1 cellular context compared by ENCODE assay signal in genomic region chrX:1749499-1749898, GRCh38.
TF ChIP-seq lines count a peak whose summit lies in the region.

No MANE protein-coding gene starts in this region.

TF ChIP-seq in H1, 55 proteins besides CTCF, POLR2A, EP300 and RAD21 (continued from another document):
- no peak for TF ChIP-seq CTBP2 (IDR thresholded peaks at IDR 0.05; ENCODE audit: borderline replicate concordance, insufficient read depth, insufficient read length, low read length)
- no peak for TF ChIP-seq CEBPB (IDR thresholded peaks at IDR 0.05; ENCODE audit: low read depth, low read length)
- no peak for TF ChIP-seq CREB1 (IDR thresholded peaks at IDR 0.05)
- TF ChIP-seq GABPA (IDR thresholded peaks at IDR 0.05; ENCODE audit: borderline replicate concordance, insufficient read depth, low read length) = no peak
- TF ChIP-seq FOSL1 (IDR thresholded peaks at IDR 0.05; ENCODE audit: insufficient read depth, low read depth, low read length) = no peak
- no peak for TF ChIP-seq HDAC2 (IDR thresholded peaks at IDR 0.05; ENCODE audit: borderline replicate concordance in 1 of 2, low read depth in 2 of 2, low read length in 2 of 2)
- no peak for TF ChIP-seq POU5F1 (IDR thresholded peaks at IDR 0.05; ENCODE audit: low read depth, low read length)
- no peak for TF ChIP-seq JUND (IDR thresholded peaks at IDR 0.05; ENCODE audit: low read length)
- TF ChIP-seq RNF2 (IDR thresholded peaks at IDR 0.05; ENCODE audit: borderline replicate concordance, low read depth, low read length, missing control alignments, poor library complexity, severe bottlenecking) = no peak
- no peak for TF ChIP-seq YY1 (IDR thresholded peaks at IDR 0.05; ENCODE audit: low read depth, low read length)
TF ChIP-seq in H1: peak in this region for 0.
